In genomic region chr17:79388556-79389295, GRCh38 we compare ENCODE assay signal across 7 cellular contexts.
A peak's percentile ranks its signal among the peaks of the same experiment; 100 is the strongest.
DNase-seq lines count a peak whose midpoint lies in the region; ATAC-seq and TF ChIP-seq lines count a peak whose summit lies in the region.

No MANE protein-coding gene starts in this region.

- H3K4me3 ChIP-seq in HL-60 (replicated peaks; ENCODE audit: insufficient read depth, low read length) (no peak overlapping the region), PC-9 (no peak overlapping the region), endodermal cell (ENCODE audit: low read length) (no peak overlapping the region)

- no peak overlapping the region for H3K4me2 ChIP-seq in PC-9

- no peak overlapping the region for H3K4me3 Mint-ChIP-seq in endodermal cell

- no peak overlapping the region for H3K9ac ChIP-seq in endodermal cell (ENCODE audit: extremely low read depth, low read length, poor library complexity, severe bottlenecking)

- BruUV-seq in PC-9 (replicated peaks; lab: Mats Ljungman, UMichigan): no TSS peak

- H3K9me2 ChIP-seq in PC-9 (ENCODE audit: insufficient read depth): no peaks in the 10 kb centered on the region

- H3K27ac ChIP-seq in HL-60 (replicated peaks) (no peak overlapping the region), PC-9 (no peak overlapping the region), endodermal cell (ENCODE audit: low read depth, low read length) (no peak overlapping the region)

- H3K36me3 ChIP-seq in PC-9 (ENCODE audit: low read depth): no peaks in the 10 kb centered on the region
- no peaks in the 10 kb centered on the region for H3K36me3 ChIP-seq in endodermal cell (ENCODE audit: control insufficient read depth, insufficient read depth, low read length)

- H3K79me2 ChIP-seq in PC-9 (ENCODE audit: low read depth): no peaks in the 10 kb centered on the region

- H3K9me3 ChIP-seq in PC-9 (ENCODE audit: insufficient read depth, low read depth) (no peaks in the 10 kb centered on the region), endodermal cell (ENCODE audit: control insufficient read depth, low read length) (no peaks in the 10 kb centered on the region)

- ATAC-seq in HG03095 (IDR thresholded peaks at IDR 0.05; ENCODE audit: unreplicated experiment): no peak

- H3K9me3 Mint-ChIP-seq in endodermal cell: no peaks in the 10 kb centered on the region

- H3K4me1 ChIP-seq in PC-9 (replicated peaks; ENCODE audit: insufficient read depth): no peaks in the 10 kb centered on the region
- H3K4me1 ChIP-seq in endodermal cell (ENCODE audit: control insufficient read depth, insufficient read depth, low read length): no peaks in the 10 kb centered on the region

- H3K4me1 Mint-ChIP-seq in endodermal cell: no peaks in the 10 kb centered on the region

- DNase-seq in EH (ENCODE audit: low read depth) (peak; percentile 30), HL-60 (ENCODE audit: low read depth in 1 of 2, low spot score in 1 of 2) (peak in 1 of 2 experiments; percentile 26), PC-9 (peak in 1 of 2 experiments; percentile 39), endodermal cell (peak; percentile 95), mucosa of gallbladder (ENCODE audit: low spot score) (peak; percentile 35), NCI-H510A treated with DMSO at 0.1 percent for 48 hours (lab: John Stamatoyannopoulos, UW) (no peak)

- peaks cover 39% of the 10 kb centered on the region for H3K27me3 Mint-ChIP-seq in endodermal cell (ENCODE audit: insufficient read depth)

- peak; percentile 16 for TF ChIP-seq CTCF in HL-60 (IDR thresholded peaks at IDR 0.05; ENCODE audit: insufficient read depth, low read length)
- TF ChIP-seq CTCF in PC-9 (conservative IDR thresholded peaks at IDR 0.05): peak; percentile 53
- TF ChIP-seq CTCF in endodermal cell (conservative IDR thresholded peaks at IDR 0.05): peak; percentile 88

- no peaks in the 10 kb centered on the region for H3F3A ChIP-seq in PC-9 (ENCODE audit: insufficient read depth, low read depth)

- H2AFZ ChIP-seq in PC-9: no peak overlapping the region

- no peak overlapping the region for H3K27ac Mint-ChIP-seq in endodermal cell

- POLR2A ChIA-PET in PC-9 (lab: Charles Lee; ENCODE audit: unreplicated experiment): no interaction called here

- 0 out of 2 replicates have a peak, but pooled peaks cover 3% of the 10 kb centered on the region for H4K20me1 ChIP-seq in PC-9 (ENCODE audit: insufficient read depth)

- 66 to 81% methylated on average over 15 to 28 of the region's 28 CpGs for WGBS in endodermal cell (ENCODE audit: insufficient coverage in 1 of 2, insufficient read length in 1 of 2), 2 experiments

- intact Hi-C loops in PC-9 (cut with micrococcal nuclease; ENCODE audit: unreplicated experiment): no loop called here

- H3K36me3 Mint-ChIP-seq in endodermal cell (ENCODE audit: low read depth): no peaks in the 10 kb centered on the region

- CTCF ChIA-PET in PC-9 (lab: Charles Lee): no interaction called here

- peaks cover 9% of the 10 kb centered on the region for H3K27me3 ChIP-seq in HL-60 (ENCODE audit: insufficient read depth, poor library complexity, severe bottlenecking)
- peaks cover 46% of the 10 kb centered on the region for H3K27me3 ChIP-seq in PC-9 (ENCODE audit: insufficient read depth, low read depth)
- peaks cover 39% of the 10 kb centered on the region for H3K27me3 ChIP-seq in endodermal cell (ENCODE audit: control insufficient read depth, insufficient read depth, low read length, poor library complexity, severe bottlenecking)

Comparison
In these comparisons a context has a peak if more than half of its experiments do, and no peak if none do; other contexts are left out.
1. CTCF ChIP-seq: peak in every context shown above with its lines; median percentile 88 in endodermal cell; 53 in PC-9; 16 in HL-60.